In the genomic region with DNA sequence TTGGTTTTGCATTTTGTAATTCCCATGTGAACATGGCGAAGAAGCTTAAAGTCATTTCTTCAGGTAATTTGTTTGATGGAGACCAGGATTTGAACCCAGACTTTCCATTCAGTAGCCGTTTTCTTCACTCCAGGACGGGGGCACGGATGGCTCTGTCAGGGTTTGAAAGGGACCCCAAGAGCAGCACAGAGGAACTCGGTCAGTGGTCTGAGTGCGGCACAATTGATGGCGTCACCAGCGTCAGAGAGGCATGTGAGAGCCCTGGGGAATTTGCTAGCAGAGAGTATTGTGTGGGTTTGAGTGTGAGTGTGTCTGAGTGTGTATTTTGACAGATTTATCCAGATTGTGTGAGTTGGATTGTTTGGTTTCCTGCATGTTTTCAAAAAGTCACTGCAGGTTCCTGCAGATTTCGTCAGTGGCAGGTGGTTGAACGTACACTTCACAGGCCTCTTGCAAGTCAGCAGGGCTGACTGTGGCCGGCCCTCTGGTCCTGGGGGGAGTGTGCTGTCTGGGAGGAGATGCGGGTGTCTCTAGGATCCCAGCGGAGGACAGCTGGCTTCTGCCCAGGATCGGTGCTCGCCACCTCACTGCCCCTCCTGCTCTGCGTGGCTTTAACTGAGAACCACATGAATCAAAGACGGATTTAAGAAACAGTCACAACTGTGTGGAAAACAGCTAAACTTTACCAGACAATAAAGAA, we compare ENCODE assay signal across 18 cellular contexts.
DNase-seq lines count a peak whose midpoint lies in the region; ATAC-seq and TF ChIP-seq lines count a peak whose summit lies in the region.
"Had no signal": no experiment of that assay in that cellular context is flagged by ENCODE, and none has a peak within 500 bp of the region (broad histone marks: within the 10 kb centered on the region; RNA-seq: fewer than 3 reads in every experiment).

No MANE protein-coding gene starts in this region.

- intact Hi-C loops in Right ventricle myocardium inferior (cut with DNase I) = no loop called here

- H3K4me3 Mint-ChIP-seq in neural crest cell = no peak overlapping the region
- no peak overlapping the region for H3K4me3 Mint-ChIP-seq in type B pancreatic cell
- H3K4me3 Mint-ChIP-seq: CD4-positive, alpha-beta T cell had no signal

- no peak overlapping the region for H3K27ac ChIP-seq in right atrium auricular region

- no peak for TF ChIP-seq CTCF in right atrium auricular region (IDR thresholded peaks at IDR 0.05)
- TF ChIP-seq CTCF in neural crest cell (conservative IDR thresholded peaks at IDR 0.05) = no peak
- no peak for TF ChIP-seq CTCF in type B pancreatic cell (conservative IDR thresholded peaks at IDR 0.05)

- H3K4me1 ChIP-seq in right atrium auricular region = peaks cover 0 to 4% of the 10 kb centered on the region in 2 donors

- ATAC-seq in Right ventricle myocardium inferior (no peak), GM19328 (IDR thresholded peaks at IDR 0.05; ENCODE audit: unreplicated experiment) (no peak)

- H3K27me3 Mint-ChIP-seq in neural crest cell (ENCODE audit: low read depth) (no peaks in the 10 kb centered on the region), type B pancreatic cell (no peaks in the 10 kb centered on the region)
- H3K27me3 Mint-ChIP-seq: CD4-positive, alpha-beta T cell; IgD-negative memory B cell had no signal

- H3K36me3 ChIP-seq in right atrium auricular region = no peaks in the 10 kb centered on the region

- H3K27ac Mint-ChIP-seq in neural crest cell (ENCODE audit: unreplicated experiment) (peak overlapping the region; percentile 16), type B pancreatic cell (no peak overlapping the region)
- H3K27ac Mint-ChIP-seq: CD4-positive, alpha-beta T cell had no signal

- H3K4me3 ChIP-seq in right atrium auricular region = no peak overlapping the region

- no peaks in the 10 kb centered on the region for H3K27me3 ChIP-seq in right atrium auricular region

- peaks cover 16% of the 10 kb centered on the region for H3K4me1 Mint-ChIP-seq in neural crest cell
- H3K4me1 Mint-ChIP-seq in type B pancreatic cell (ENCODE audit: unreplicated experiment) = peaks cover 16% of the 10 kb centered on the region

- H3K9me3 Mint-ChIP-seq in neural crest cell = no peaks in the 10 kb centered on the region
- no peaks in the 10 kb centered on the region for H3K9me3 Mint-ChIP-seq in type B pancreatic cell
- H3K9me3 Mint-ChIP-seq: CD4-positive, alpha-beta T cell; IgD-negative memory B cell had no signal

- H3K9me3 ChIP-seq in right atrium auricular region = no peaks in the 10 kb centered on the region

- DNase-seq in Right ventricle myocardium inferior (ENCODE audit: missing footprints) (peak; percentile 41), right atrium auricular region (ENCODE audit: low spot score) (no peak), astrocyte of the hippocampus (ENCODE audit: low read depth, low spot score) (peak; percentile 20), neural crest cell (ENCODE audit: low read depth, low spot score) (no peak), type B pancreatic cell (ENCODE audit: extremely low spot score, unreplicated experiment) (peak; percentile 39), SKM-1 treated with dmso at 0.1 percent for 144 hours (lab: John Stamatoyannopoulos, UW; ENCODE audit: unreplicated experiment) (no peak)
- DNase-seq: CD4-positive, alpha-beta T cell; DMS79; Karpas-422; MV-4-11; NCI-H1105 treated with DMSO at 0.1 percent for 48 hours; NCI-H187; NCI-H2171; NCI-H345; NCI-H526; OCI-M1 had no signal

- H3K36me3 Mint-ChIP-seq in neural crest cell (ENCODE audit: low read depth) (no peaks in the 10 kb centered on the region), type B pancreatic cell (no peaks in the 10 kb centered on the region)

Comparison
In these comparisons a context has a peak if more than half of its experiments do, and no peak if none do; other contexts are left out.
1. DNase-seq: peak in Right ventricle myocardium inferior (single experiment), astrocyte of the hippocampus (single experiment) and type B pancreatic cell (single experiment); none in right atrium auricular region (single experiment), neural crest cell (single experiment) and SKM-1 treated with dmso at 0.1 percent for 144 hours (single experiment).